Comparison of ENCODE assay signal across 1 cellular context in the genomic region with DNA sequence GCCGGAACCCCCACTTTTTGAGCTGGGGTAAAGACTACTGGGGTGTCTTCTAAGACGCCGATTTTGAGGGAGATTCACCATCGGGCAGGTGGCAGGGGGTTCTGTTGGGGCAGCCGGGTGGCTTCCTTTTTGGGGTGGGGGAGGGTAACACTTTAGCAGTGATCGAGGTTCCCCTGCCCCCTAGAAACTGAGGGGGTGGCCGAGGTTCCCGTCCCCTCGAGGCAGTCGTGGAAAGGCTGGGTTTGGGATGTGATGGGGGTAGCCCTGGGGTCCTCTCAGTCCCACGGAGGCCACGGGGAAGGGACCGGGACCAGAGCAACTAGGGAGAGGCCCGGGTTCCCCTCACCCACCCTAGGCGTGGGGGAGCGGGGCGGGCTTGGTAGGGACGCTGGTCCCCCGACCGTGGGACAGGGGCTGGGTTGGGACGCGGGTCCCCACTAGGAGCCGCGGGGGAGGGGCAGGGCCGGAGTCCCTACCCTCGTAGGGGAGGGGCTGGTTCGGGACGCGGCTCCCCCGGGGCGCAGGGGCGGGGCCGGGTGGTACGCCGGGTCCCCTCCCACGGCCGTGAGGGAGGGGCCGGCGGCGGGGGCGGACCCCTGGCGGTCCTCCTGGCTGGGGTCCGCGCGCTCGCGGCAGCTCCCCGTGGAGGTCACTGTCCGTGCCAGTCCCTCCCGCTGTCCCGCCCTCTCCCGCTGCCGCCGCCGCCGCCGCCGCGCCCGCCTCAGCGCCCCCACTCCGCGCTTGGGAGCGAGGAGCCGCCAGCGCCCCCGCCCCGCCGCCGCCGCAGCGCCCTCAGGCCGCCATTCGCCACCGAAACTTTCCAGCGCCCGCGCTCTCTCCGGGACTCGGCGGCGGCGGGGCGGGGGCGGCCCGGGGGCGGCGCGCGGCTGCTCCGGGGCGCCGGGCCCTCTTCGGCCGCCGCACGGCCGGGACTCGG.
TF ChIP-seq lines count a peak whose summit lies in the region.

TSS of gene TBL1X (plus strand) at position 624 of the 937 bp plus-strand sequence. CDS start 188,529 bp downstream, outside the sequence.

TF ChIP-seq in K562, 482 proteins besides CTCF, POLR2A, EP300 and RAD21 (continued from another document and continues in another):
- TF ChIP-seq, protein P1, sequence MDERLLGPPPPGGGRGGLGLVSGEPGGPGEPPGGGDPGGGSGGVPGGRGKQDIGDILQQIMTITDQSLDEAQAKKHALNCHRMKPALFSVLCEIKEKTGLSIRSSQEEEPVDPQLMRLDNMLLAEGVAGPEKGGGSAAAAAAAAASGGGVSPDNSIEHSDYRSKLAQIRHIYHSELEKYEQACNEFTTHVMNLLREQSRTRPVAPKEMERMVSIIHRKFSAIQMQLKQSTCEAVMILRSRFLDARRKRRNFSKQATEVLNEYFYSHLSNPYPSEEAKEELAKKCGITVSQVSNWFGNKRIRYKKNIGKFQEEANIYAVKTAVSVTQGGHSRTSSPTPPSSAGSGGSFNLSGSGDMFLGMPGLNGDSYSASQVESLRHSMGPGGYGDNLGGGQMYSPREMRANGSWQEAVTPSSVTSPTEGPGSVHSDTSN (CRISPR knock-in tag; IDR thresholded peaks at IDR 0.05; ENCODE audit: low read depth) = no peak
- TF ChIP-seq, protein P1 (tag; conservative IDR thresholded peaks at IDR 0.05; ENCODE audit: low read depth) = no peak
- TF ChIP-seq VEZF1 (CRISPR knock-in tag; IDR thresholded peaks at IDR 0.05) (peak; percentile 91), BMI1 (IDR thresholded peaks at IDR 0.05; ENCODE audit: low read length) (no peak), YY1 (IDR thresholded peaks at IDR 0.05; ENCODE audit: borderline replicate concordance in 1 of 3, control insufficient read depth in 1 of 3, extremely low read depth in 1 of 3, insufficient read depth in 3 of 3, insufficient read length in 1 of 3, insufficient replicate concordance in 2 of 3, low read depth in 1 of 3, low read length in 2 of 3) (peak in 2 of 3 experiments; percentile 50 to 53), NR4A1 (CRISPR knock-in tag; IDR thresholded peaks at IDR 0.05) (no peak), NR4A1 (tag; IDR thresholded peaks at IDR 0.05) (no peak), NR2F6 (CRISPR knock-in tag; IDR thresholded peaks at IDR 0.05) (no peak), DPF2 (IDR thresholded peaks at IDR 0.05) (no peak; the same call in 1 of the 2 replicates), CCNT2 (IDR thresholded peaks at IDR 0.05; ENCODE audit: borderline replicate concordance, extremely low read depth, insufficient read length, low read depth, low read length) (peak; percentile 49), BRCA1 (IDR thresholded peaks at IDR 0.05) (no peak), BRCA1 (CRISPR knock-in tag; IDR thresholded peaks at IDR 0.05) (no peak), HDAC2 (IDR thresholded peaks at IDR 0.05) (no peak), MTA3 (IDR thresholded peaks at IDR 0.05; ENCODE audit: borderline replicate concordance) (0 out of 2 replicates have a peak, but pooled peaks have one; percentile 11), HDAC1 (IDR thresholded peaks at IDR 0.05) (peak in 1 of 2 experiments; percentile 32; a peak in 1 of 4 replicates), ESRRA (IDR thresholded peaks at IDR 0.05; ENCODE audit: borderline replicate concordance, low read depth) (no peak), RNF2 (IDR thresholded peaks at IDR 0.05) (0 out of 2 replicates have a peak, but pooled peaks have one; percentile 40), ZNF639 (CRISPR knock-in tag; conservative IDR thresholded peaks at IDR 0.05 in 1 of 2, IDR thresholded peaks at IDR 0.05 in 1 of 2) (0 out of 4 replicates have a peak, but pooled peaks of 1 of the 2 experiments have one; percentile 13), ESRRB (CRISPR knock-in tag; IDR thresholded peaks at IDR 0.05; ENCODE audit: borderline replicate concordance) (no peak), KLF1 (tag; IDR thresholded peaks at IDR 0.05) (no peak), MAZ (CRISPR knock-in tag; conservative IDR thresholded peaks at IDR 0.05 in 1 of 2, IDR thresholded peaks at IDR 0.05 in 1 of 2) (peak in 1 of 2 experiments; percentile 76; a peak in 2 of 4 replicates), PML (IDR thresholded peaks at IDR 0.05; ENCODE audit: low read length) (no peak), HMGN3 (IDR thresholded peaks at IDR 0.05; ENCODE audit: borderline replicate concordance, extremely low read depth, insufficient read length, low read depth, low read length) (no peak), HNRNPUL1 (IDR thresholded peaks at IDR 0.05; ENCODE audit: low read length) (no peak), NFRKB (IDR thresholded peaks at IDR 0.05; ENCODE audit: low read depth) (peak; percentile 85; the same call in 1 of the 2 replicates), SMARCC2 (IDR thresholded peaks at IDR 0.05; ENCODE audit: low read depth) (no peak), ZNF280A (IDR thresholded peaks at IDR 0.05; ENCODE audit: low read depth, partially characterized antibody) (no peak), MEF2D (tag; conservative IDR thresholded peaks at IDR 0.05; ENCODE audit: low read depth) (no peak), BRD9 (IDR thresholded peaks at IDR 0.05; ENCODE audit: low read depth, partially characterized antibody) (peak; percentile 81), SNRNP70 (optimal IDR thresholded peaks at IDR 0.05; ENCODE audit: low read depth, low read length) (no peak), ZBTB33 (CRISPR knock-in tag; IDR thresholded peaks at IDR 0.05) (no peak), GTF2A2 (tag; IDR thresholded peaks at IDR 0.05) (no peak), HNRNPH1 (optimal IDR thresholded peaks at IDR 0.05; ENCODE audit: low read depth, low read length) (no peak), ZNF561 (CRISPR knock-in tag; conservative IDR thresholded peaks at IDR 0.05) (no peak), ZNF644 (tag; IDR thresholded peaks at IDR 0.05; ENCODE audit: low read depth) (no peak), SRSF1 (IDR thresholded peaks at IDR 0.05; ENCODE audit: low read depth, low read length) (no peak), EP400 (IDR thresholded peaks at IDR 0.05) (peak; percentile 23; the same call in 1 of the 2 replicates), ZNF696 (CRISPR knock-in tag; conservative IDR thresholded peaks at IDR 0.05) (no peak), DEAF1 (CRISPR knock-in tag; IDR thresholded peaks at IDR 0.05) (no peak), MBD1 (CRISPR knock-in tag; IDR thresholded peaks at IDR 0.05) (no peak), RFX5 (IDR thresholded peaks at IDR 0.05; ENCODE audit: low read depth, low read length) (no peak), PRPF4 (IDR thresholded peaks at IDR 0.05; ENCODE audit: insufficient read depth, low read depth, low read length, poor library complexity, severe bottlenecking) (peak; percentile 26), NCOA2 (IDR thresholded peaks at IDR 0.05; ENCODE audit: partially characterized antibody in 2 of 2) (no peak), KDM5B (IDR thresholded peaks at IDR 0.05; ENCODE audit: insufficient replicate concordance, low read depth, low read length) (no peak), FOXA1 (IDR thresholded peaks at IDR 0.05; ENCODE audit: borderline replicate concordance) (no peak), ZNF699 (CRISPR knock-in tag; IDR thresholded peaks at IDR 0.05; ENCODE audit: insufficient replicate concordance) (no peak)
- TF ChIP-seq, protein P2, sequence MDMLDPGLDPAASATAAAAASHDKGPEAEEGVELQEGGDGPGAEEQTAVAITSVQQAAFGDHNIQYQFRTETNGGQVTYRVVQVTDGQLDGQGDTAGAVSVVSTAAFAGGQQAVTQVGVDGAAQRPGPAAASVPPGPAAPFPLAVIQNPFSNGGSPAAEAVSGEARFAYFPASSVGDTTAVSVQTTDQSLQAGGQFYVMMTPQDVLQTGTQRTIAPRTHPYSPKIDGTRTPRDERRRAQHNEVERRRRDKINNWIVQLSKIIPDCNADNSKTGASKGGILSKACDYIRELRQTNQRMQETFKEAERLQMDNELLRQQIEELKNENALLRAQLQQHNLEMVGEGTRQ (CRISPR knock-in tag; IDR thresholded peaks at IDR 0.05) = no peak
